ENCODE assay signal across 11 cellular contexts in the genomic region with DNA sequence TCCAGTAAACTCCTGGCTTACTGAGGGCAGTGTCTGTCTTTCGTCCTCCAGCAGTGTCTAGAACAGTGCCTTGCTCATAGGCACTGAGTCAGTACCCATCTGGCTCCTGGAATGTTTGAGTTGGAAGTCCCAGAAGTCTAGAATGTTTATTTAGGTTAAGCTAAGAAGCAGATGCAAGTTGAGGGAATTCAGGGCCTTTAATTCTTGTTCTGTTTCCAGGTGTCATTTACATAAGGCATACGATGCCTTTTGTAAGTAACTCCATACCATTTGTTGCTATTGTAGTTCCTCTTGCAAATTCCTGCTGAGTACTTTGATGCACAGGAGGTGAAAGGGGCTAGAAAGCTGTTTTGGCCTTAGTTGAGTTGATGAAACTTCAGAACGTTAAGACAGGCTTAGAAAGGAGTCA. TPM values are rescaled to one million over a fixed set of nuclear protein-coding genes. Genes with fewer than 3 reads are reported as not detected.
DNase-seq lines count a peak whose midpoint lies in the region; ATAC-seq and TF ChIP-seq lines count a peak whose summit lies in the region.
"Had no signal": no experiment of that assay in that cellular context is flagged by ENCODE, and none has a peak within 500 bp of the region (broad histone marks: within the 10 kb centered on the region; RNA-seq: fewer than 3 reads in every experiment).

No MANE protein-coding gene starts in this region.

- 31% methylated on average over 3 of the region's 3 CpGs for WGBS in esophagus muscularis mucosa

- peak overlapping the region; percentile 89 for H3K27ac Mint-ChIP-seq in osteocyte (ENCODE audit: unreplicated experiment)

- H3K27ac ChIP-seq in PC-3 (ENCODE audit: low read length) (0 out of 2 replicates have a peak overlapping the region, but pooled peaks have one; percentile 23), esophagus muscularis mucosa (replicated peaks in 1 of 4) (peak overlapping the region; percentile 80 to 81 (median 80))

- H3K36me3 ChIP-seq in PC-3 (ENCODE audit: low read depth, low read length) (no peaks in the 10 kb centered on the region), esophagus muscularis mucosa (peaks cover 0 to 3% (median 0%) of the 10 kb centered on the region in 4 donors)

- peaks cover 43% of the 10 kb centered on the region for H3K79me2 ChIP-seq in PC-3 (ENCODE audit: low read length)

- H3K4me3 ChIP-seq in PC-3 (ENCODE audit: low read length) (no peak overlapping the region), esophagus muscularis mucosa (no peak overlapping the region)
- H3K4me3 ChIP-seq: GM12878 had no signal

- H3K4me1 ChIP-seq in PC-3 (ENCODE audit: insufficient read depth, low read length) (peaks cover 36% of the 10 kb centered on the region), esophagus muscularis mucosa (peaks cover 47 to 98% (median 85%) of the 10 kb centered on the region in 4 donors)

- peaks cover 15% of the 10 kb centered on the region for H3K36me3 Mint-ChIP-seq in osteocyte (ENCODE audit: unreplicated experiment)

- BruUV-seq in PC-3 (replicated peaks; lab: Mats Ljungman, UMichigan), result no TSS peak

- CTCF ChIA-PET in PC-3 (lab: Charles Lee), result no interaction called here

- no peak for TF ChIP-seq CTCF in PC-3 (conservative IDR thresholded peaks at IDR 0.05; ENCODE audit: low read depth, low read length)
- no peak for TF ChIP-seq CTCF in esophagus muscularis mucosa (IDR thresholded peaks at IDR 0.05)
- no peak for TF ChIP-seq CTCF in osteocyte (IDR thresholded peaks at IDR 0.05)

- H3K4me3 Mint-ChIP-seq in osteocyte (ENCODE audit: unreplicated experiment), result peak overlapping the region; percentile 23
- H3K4me3 Mint-ChIP-seq: activated T-cell treated with anti-CD3 and anti-CD28 coated beads, Interleukin-2, amount 50 U/mL, for 4 hours; CD8-positive, alpha-beta memory T cell had no signal

- H3K27me3 ChIP-seq in PC-3 (ENCODE audit: low read length), result no peaks in the 10 kb centered on the region
- H3K27me3 ChIP-seq in esophagus muscularis mucosa, result no peaks in the 10 kb centered on the region

- DNase-seq in Daoy (ENCODE audit: low read depth) (peak; percentile 50), PC-3 (peak; percentile 79), esophagus muscularis mucosa (ENCODE audit: extremely low spot score) (no peak), osteocyte (ENCODE audit: extremely low spot score, unreplicated experiment) (no peak), NCI-H2196 (lab: John Stamatoyannopoulos, UW; ENCODE audit: unreplicated experiment) (no peak)
- DNase-seq: activated T-cell treated with anti-CD3 and anti-CD28 coated beads, Interleukin-2, amount 50 U/mL, for 4 hours; CD8-positive, alpha-beta memory T cell had no signal

- no peak overlapping the region for H2AFZ ChIP-seq in PC-3 (ENCODE audit: low read length)

- no peaks in the 10 kb centered on the region for H3K9me3 Mint-ChIP-seq in osteocyte (ENCODE audit: unreplicated experiment)
- H3K9me3 Mint-ChIP-seq: activated T-cell treated with anti-CD3 and anti-CD28 coated beads, Interleukin-2, amount 50 U/mL, for 4 hours; CD8-positive, alpha-beta memory T cell had no signal

- no peaks in the 10 kb centered on the region for H4K20me1 ChIP-seq in PC-3 (ENCODE audit: low read length)

- intact Hi-C loops in PC-3 (cut with micrococcal nuclease) (no loop called here), esophagus muscularis mucosa (cut with DNase I) (no loop called here)

- POLR2A ChIA-PET in PC-3 (lab: Charles Lee; ENCODE audit: unreplicated experiment), result interaction anchor here (0.6 kb wide), 2 partner anchors 18 to 22 kb away, joined by 3 to 4 read pairs; no protein-coding TSS in a partner anchor

- H3K4me1 Mint-ChIP-seq in osteocyte (ENCODE audit: unreplicated experiment), result peaks cover 65% of the 10 kb centered on the region

- TF ChIP-seq POLR2A in esophagus muscularis mucosa (IDR thresholded peaks at IDR 0.05; ENCODE audit: low read depth), result no peak

- H3F3A ChIP-seq in PC-3 (ENCODE audit: low read length, unreplicated experiment), result peaks cover 4% of the 10 kb centered on the region

- peak; percentile 98 for ATAC-seq in PC-3
- ATAC-seq in GM18858 (IDR thresholded peaks at IDR 0.05; ENCODE audit: unreplicated experiment), result no peak
- no peak for ATAC-seq in GM18861 (IDR thresholded peaks at IDR 0.05; ENCODE audit: unreplicated experiment)
- ATAC-seq in HG02610 (IDR thresholded peaks at IDR 0.05; ENCODE audit: unreplicated experiment), result no peak
- ATAC-seq: activated T-cell treated with anti-CD3 and anti-CD28 coated beads, Interleukin-2, amount 50 U/mL, for 4 hours; GM12878 had no signal

- no peaks in the 10 kb centered on the region for H3K9me2 ChIP-seq in PC-3 (replicated peaks; ENCODE audit: low read length)

- H3K9me3 ChIP-seq in PC-3 (ENCODE audit: low read length), result no peaks in the 10 kb centered on the region
- no peaks in the 10 kb centered on the region for H3K9me3 ChIP-seq in esophagus muscularis mucosa

- H3K9ac ChIP-seq in PC-3 (ENCODE audit: low read length), result no peak overlapping the region

- no peaks in the 10 kb centered on the region for H3K27me3 Mint-ChIP-seq in osteocyte (ENCODE audit: unreplicated experiment)

- no peak for TF ChIP-seq EP300 in esophagus muscularis mucosa (IDR thresholded peaks at IDR 0.05)

- H3K4me2 ChIP-seq in PC-3 (ENCODE audit: low read length), result peak overlapping the region; percentile 70

RNA-seq across cellular contexts. Expression of gene ARHGAP10, which starts 22.2 kb away (rescaled TPM):
- total RNA-seq in Daoy (2014; rRNA removed; shearing (Covaris generic)), result 7.7 and 9.4 TPM in 2 replicates
- 9.0 and 12.0 TPM in 2 replicates for total RNA-seq in PC-3 (2014; rRNA removed)
- total RNA-seq in esophagus muscularis mucosa, result 100 to 1,000 TPM; 186 to 296 (median 192) TPM
- total RNA-seq in osteocyte, result 121 and 126 TPM in 2 replicates

Comparison
In these comparisons a context has a peak if more than half of its experiments do, and no peak if none do; other contexts are left out.
1. DNase-seq: peak in Daoy (single experiment) and PC-3 (single experiment); none in esophagus muscularis mucosa (single experiment), osteocyte (single experiment) and NCI-H2196 (single experiment).